Comparison of ENCODE assay signal across 8 cellular contexts in genomic region chr1:212237651-212238050, GRCh38. TPM values are rescaled to one million over a fixed set of nuclear protein-coding genes. Genes with fewer than 3 reads are reported as not detected.
DNase-seq lines count a peak whose midpoint lies in the region; ATAC-seq and TF ChIP-seq lines count a peak whose summit lies in the region.

No MANE protein-coding gene starts in this region.

- no peaks in the 10 kb centered on the region for H3K9me3 ChIP-seq in mucosa of descending colon

- TF ChIP-seq CTCF in mucosa of descending colon (IDR thresholded peaks at IDR 0.05) = no peak

- intact Hi-C loops in mucosa of descending colon (cut with DNase I, micrococcal nuclease) = no loop called here

- DNase-seq in NK-92 treated with Interleukin-12 subunit alpha and Interleukin-12 subunit beta, amount 100 ng/mL, for 24 hours (lab: John Stamatoyannopoulos, UW) = peak; percentile 18
- no peak for DNase-seq in NK-92 (lab: John Stamatoyannopoulos, UW; ENCODE audit: unreplicated experiment)
- peak; percentile 33 for DNase-seq in LoVo (ENCODE audit: low spot score)
- no peak for DNase-seq in mucosa of descending colon
- DNase-seq in islet precursor cell = no peak
- no peak for DNase-seq in COR-L47 (lab: John Stamatoyannopoulos, UW)
- DNase-seq in DMS 273 treated with DMSO at 0.1 percent for 48 hours (lab: John Stamatoyannopoulos, UW) = no peak

- ATAC-seq in HG02588 (IDR thresholded peaks at IDR 0.05; ENCODE audit: unreplicated experiment) (peak; percentile 87), mucosa of descending colon (peak; percentile 79)

- no peaks in the 10 kb centered on the region for H3K36me3 ChIP-seq in mucosa of descending colon (ENCODE audit: low read depth)

- no peak overlapping the region for H3K4me3 ChIP-seq in mucosa of descending colon

- H3K4me1 ChIP-seq in mucosa of descending colon (ENCODE audit: low read depth) = peaks cover 30% of the 10 kb centered on the region

RNA-seq across cellular contexts. Expression of gene PPP2R5A, which starts 47.6 kb away (rescaled TPM):
- 10 to 100 TPM; 56.5 to 63.9 (median 63.3) TPM for total RNA-seq in mucosa of descending colon

Comparison
In these comparisons a context has a peak if more than half of its experiments do, and no peak if none do; other contexts are left out.
1. DNase-seq: peak in NK-92 treated with Interleukin-12 subunit alpha and Interleukin-12 subunit beta, amount 100 ng/mL, for 24 hours (single experiment) and LoVo (single experiment); none in NK-92 (single experiment), mucosa of descending colon (0 of 3), islet precursor cell (single experiment), COR-L47 (single experiment) and DMS 273 treated with DMSO at 0.1 percent for 48 hours (single experiment).